ENCODE assay signal across 2 cellular contexts in the genomic region with DNA sequence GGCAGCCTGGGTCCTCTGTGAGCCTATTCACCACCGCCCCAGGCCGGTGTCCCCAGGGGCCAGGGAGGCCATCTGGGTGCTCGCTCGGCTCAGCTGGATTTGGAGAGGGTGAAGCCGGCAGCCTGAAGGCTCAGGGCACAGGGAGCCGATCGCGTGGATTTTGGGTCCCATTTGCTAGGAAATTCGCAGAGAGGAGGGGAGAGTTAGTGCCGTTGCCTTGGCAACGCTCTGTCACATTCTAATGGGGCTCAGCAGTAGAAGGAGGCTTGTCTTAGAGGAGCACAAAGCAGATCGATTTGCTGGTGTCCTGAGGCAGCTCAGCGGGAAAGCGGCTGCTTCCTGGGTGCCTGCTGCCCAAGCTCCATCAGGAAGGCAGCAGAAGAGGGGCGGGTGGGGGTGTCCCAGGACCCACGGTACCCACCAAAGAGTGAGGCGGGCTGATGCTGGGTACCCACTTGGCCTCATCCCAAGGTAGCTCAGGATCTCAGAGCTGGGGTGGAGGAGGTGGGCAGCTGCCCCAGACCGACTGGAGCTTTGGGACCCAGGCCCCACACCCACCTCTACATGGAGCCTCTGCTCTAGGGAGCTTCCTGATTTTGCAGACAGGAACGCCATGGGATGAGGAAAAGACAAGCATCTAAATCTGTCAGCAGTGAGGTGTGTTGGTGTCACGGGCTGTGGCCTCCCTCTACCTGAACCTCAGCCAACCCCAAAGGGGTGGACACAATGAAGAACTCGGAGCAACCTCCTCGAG.
TF ChIP-seq lines count a peak whose summit lies in the region.

No MANE protein-coding gene starts in this region.

TF ChIP-seq in SK-N-SH, 30 proteins besides CTCF, POLR2A, EP300 and RAD21 (continued from another document):
- TF ChIP-seq FOSL2 (IDR thresholded peaks at IDR 0.05; ENCODE audit: borderline replicate concordance, low read depth) (no peak), REST (IDR thresholded peaks at IDR 0.05; ENCODE audit: low read depth, low read length) (no peak), RFX5 (IDR thresholded peaks at IDR 0.05; ENCODE audit: low read length) (no peak)
- TF ChIP-seq, protein P1, sequence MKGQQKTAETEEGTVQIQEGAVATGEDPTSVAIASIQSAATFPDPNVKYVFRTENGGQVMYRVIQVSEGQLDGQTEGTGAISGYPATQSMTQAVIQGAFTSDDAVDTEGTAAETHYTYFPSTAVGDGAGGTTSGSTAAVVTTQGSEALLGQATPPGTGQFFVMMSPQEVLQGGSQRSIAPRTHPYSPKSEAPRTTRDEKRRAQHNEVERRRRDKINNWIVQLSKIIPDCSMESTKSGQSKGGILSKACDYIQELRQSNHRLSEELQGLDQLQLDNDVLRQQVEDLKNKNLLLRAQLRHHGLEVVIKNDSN (IDR thresholded peaks at IDR 0.05; ENCODE audit: borderline replicate concordance, low read depth), result no peak
TF ChIP-seq in SK-N-SH: peak in this region for 0.

TF ChIP-seq in SK-N-SH treated with all-trans-retinoic acid at 6 μM for 48 hours, 23 proteins besides CTCF, POLR2A, EP300 and RAD21 (continued from another document):
- TF ChIP-seq ZNF8 (CRISPR knock-in tag; IDR thresholded peaks at IDR 0.05) (no peak), RARB (CRISPR knock-in tag; IDR thresholded peaks at IDR 0.05) (no peak), ESRRG (CRISPR knock-in tag; IDR thresholded peaks at IDR 0.05) (no peak), OSR1 (CRISPR knock-in tag; IDR thresholded peaks at IDR 0.05) (no peak), ARNTL (CRISPR knock-in tag; IDR thresholded peaks at IDR 0.05; ENCODE audit: borderline replicate concordance, low read depth) (no peak), SNAI2 (CRISPR knock-in tag; IDR thresholded peaks at IDR 0.05) (no peak), CSDC2 (CRISPR knock-in tag; IDR thresholded peaks at IDR 0.05) (no peak), ZFP30 (CRISPR knock-in tag; IDR thresholded peaks at IDR 0.05) (no peak), GLIS3 (CRISPR knock-in tag; IDR thresholded peaks at IDR 0.05) (no peak), ZC3H10 (CRISPR knock-in tag; IDR thresholded peaks at IDR 0.05) (no peak), ZNF70 (CRISPR knock-in tag; IDR thresholded peaks at IDR 0.05) (no peak)
- TF ChIP-seq, protein P2, sequence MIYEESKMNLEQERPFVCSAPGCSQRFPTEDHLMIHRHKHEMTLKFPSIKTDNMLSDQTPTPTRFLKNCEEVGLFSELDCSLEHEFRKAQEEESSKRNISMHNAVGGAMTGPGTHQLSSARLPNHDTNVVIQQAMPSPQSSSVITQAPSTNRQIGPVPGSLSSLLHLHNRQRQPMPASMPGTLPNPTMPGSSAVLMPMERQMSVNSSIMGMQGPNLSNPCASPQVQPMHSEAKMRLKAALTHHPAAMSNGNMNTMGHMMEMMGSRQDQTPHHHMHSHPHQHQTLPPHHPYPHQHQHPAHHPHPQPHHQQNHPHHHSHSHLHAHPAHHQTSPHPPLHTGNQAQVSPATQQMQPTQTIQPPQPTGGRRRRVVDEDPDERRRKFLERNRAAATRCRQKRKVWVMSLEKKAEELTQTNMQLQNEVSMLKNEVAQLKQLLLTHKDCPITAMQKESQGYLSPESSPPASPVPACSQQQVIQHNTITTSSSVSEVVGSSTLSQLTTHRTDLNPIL (CRISPR knock-in tag; IDR thresholded peaks at IDR 0.05; ENCODE audit: low read depth), result no peak
- TF ChIP-seq, protein P3, sequence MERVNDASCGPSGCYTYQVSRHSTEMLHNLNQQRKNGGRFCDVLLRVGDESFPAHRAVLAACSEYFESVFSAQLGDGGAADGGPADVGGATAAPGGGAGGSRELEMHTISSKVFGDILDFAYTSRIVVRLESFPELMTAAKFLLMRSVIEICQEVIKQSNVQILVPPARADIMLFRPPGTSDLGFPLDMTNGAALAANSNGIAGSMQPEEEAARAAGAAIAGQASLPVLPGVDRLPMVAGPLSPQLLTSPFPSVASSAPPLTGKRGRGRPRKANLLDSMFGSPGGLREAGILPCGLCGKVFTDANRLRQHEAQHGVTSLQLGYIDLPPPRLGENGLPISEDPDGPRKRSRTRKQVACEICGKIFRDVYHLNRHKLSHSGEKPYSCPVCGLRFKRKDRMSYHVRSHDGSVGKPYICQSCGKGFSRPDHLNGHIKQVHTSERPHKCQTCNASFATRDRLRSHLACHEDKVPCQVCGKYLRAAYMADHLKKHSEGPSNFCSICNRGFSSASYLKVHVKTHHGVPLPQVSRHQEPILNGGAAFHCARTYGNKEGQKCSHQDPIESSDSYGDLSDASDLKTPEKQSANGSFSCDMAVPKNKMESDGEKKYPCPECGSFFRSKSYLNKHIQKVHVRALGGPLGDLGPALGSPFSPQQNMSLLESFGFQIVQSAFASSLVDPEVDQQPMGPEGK (CRISPR knock-in tag; IDR thresholded peaks at IDR 0.05; ENCODE audit: borderline replicate concordance), result no peak
- TF ChIP-seq, protein P4, sequence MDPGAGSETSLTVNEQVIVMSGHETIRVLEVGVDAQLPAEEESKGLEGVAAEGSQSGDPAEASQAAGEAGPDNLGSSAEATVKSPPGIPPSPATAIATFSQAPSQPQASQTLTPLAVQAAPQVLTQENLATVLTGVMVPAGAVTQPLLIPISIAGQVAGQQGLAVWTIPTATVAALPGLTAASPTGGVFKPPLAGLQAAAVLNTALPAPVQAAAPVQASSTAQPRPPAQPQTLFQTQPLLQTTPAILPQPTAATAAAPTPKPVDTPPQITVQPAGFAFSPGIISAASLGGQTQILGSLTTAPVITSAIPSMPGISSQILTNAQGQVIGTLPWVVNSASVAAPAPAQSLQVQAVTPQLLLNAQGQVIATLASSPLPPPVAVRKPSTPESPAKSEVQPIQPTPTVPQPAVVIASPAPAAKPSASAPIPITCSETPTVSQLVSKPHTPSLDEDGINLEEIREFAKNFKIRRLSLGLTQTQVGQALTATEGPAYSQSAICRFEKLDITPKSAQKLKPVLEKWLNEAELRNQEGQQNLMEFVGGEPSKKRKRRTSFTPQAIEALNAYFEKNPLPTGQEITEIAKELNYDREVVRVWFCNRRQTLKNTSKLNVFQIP (CRISPR knock-in tag; IDR thresholded peaks at IDR 0.05; ENCODE audit: borderline replicate concordance, low read depth), result no peak
